19 cellular contexts compared by ENCODE assay signal in genomic region chr9:135344915-135345500, GRCh38.
DNase-seq lines count a peak whose midpoint lies in the region; ATAC-seq and TF ChIP-seq lines count a peak whose summit lies in the region.
"Had no signal": no experiment of that assay in that cellular context is flagged by ENCODE, and none has a peak within 500 bp of the region (broad histone marks: within the 10 kb centered on the region; RNA-seq: fewer than 3 reads in every experiment).

No MANE protein-coding gene starts in this region.

- no peaks in the 10 kb centered on the region for H3K79me2 ChIP-seq in osteoblast (ENCODE audit: insufficient read depth, low read length)

- H2AFZ ChIP-seq in osteoblast (ENCODE audit: low read length): no peak overlapping the region

- no peaks in the 10 kb centered on the region for H3K36me3 ChIP-seq in osteoblast (ENCODE audit: insufficient read depth, low read length)

- H3K27ac Mint-ChIP-seq in WTC11: no peak overlapping the region
- H3K27ac Mint-ChIP-seq: CD8-positive, alpha-beta memory T cell had no signal

- no peaks in the 10 kb centered on the region for H3K9me3 Mint-ChIP-seq in WTC11
- H3K9me3 Mint-ChIP-seq: CD8-positive, alpha-beta memory T cell had no signal

- H3K27me3 Mint-ChIP-seq in WTC11 (ENCODE audit: low read depth): no peaks in the 10 kb centered on the region

- TF ChIP-seq CTCF in WTC11 (IDR thresholded peaks at IDR 0.05): no peak
- TF ChIP-seq CTCF in osteoblast (IDR thresholded peaks at IDR 0.05; ENCODE audit: extremely low read depth, low read depth, low read length): no peak

- POLR2A ChIA-PET in WTC11 (lab: Charles Lee): no interaction called here

- no peak overlapping the region for H3K4me3 Mint-ChIP-seq in WTC11
- H3K4me3 Mint-ChIP-seq: CD8-positive, alpha-beta memory T cell had no signal

- H3K36me3 Mint-ChIP-seq in WTC11: no peaks in the 10 kb centered on the region
- H3K36me3 Mint-ChIP-seq: CD8-positive, alpha-beta memory T cell had no signal

- H3K4me2 ChIP-seq in osteoblast (ENCODE audit: insufficient read depth, low read length): no peak overlapping the region

- peak; percentile 2 for DNase-seq in activated CD8-positive, alpha-beta memory T cell treated with anti-CD3 and anti-CD28 coated beads, Interleukin-2, amount 50 U/mL, for 4 hours
- no peak for DNase-seq in activated CD8-positive, alpha-beta memory T cell treated with anti-CD3 and anti-CD28 coated beads for 24 hours
- DNase-seq in WTC11 (ENCODE audit: low spot score) (peak; percentile 4), foreskin melanocyte (peak; percentile 81), osteoblast (ENCODE audit: insufficient read length, low spot score, missing footprints) (peak; percentile 81), NAMALWA (ENCODE audit: low spot score) (no peak)
- DNase-seq in activated effector memory CD4-positive, alpha-beta T cell treated with anti-CD3 and anti-CD28 coated beads, Interleukin-2, amount 50 U/mL, for 16 hours: no peak
- DNase-seq: AML-193; C1 segment of cervical spinal cord; CD8-positive, alpha-beta memory T cell; KBM-7; NCI-H1105; NCI-H146; NCI-H2081 treated with DMSO at 0.1 percent for 48 hours; NCI-H510A treated with DMSO at 0.1 percent for 48 hours; NCI-H748 treated with DMSO at 0.1 percent for 48 hours; NK-92 treated with Interleukin-12 subunit alpha and Interleukin-12 subunit beta, amount 100 ng/mL, for 24 hours had no signal

- no peaks in the 10 kb centered on the region for H3K9me3 ChIP-seq in osteoblast (ENCODE audit: low read depth, low read length)

- CTCF ChIA-PET in WTC11 (lab: Charles Lee): interaction anchor here (0.7 to 2.5 kb wide), 6 partner anchors 26 to 258 kb away, joined by 3 to 16 read pairs (median 3); partner anchors contain the start of gene OLFM1

- H3K27ac ChIP-seq in osteoblast (ENCODE audit: low read depth, low read length): no peak overlapping the region
- H3K27ac ChIP-seq: RWPE1 had no signal

- peaks cover 7% of the 10 kb centered on the region for H3K27me3 ChIP-seq in osteoblast (ENCODE audit: insufficient read depth, low read length)

- ATAC-seq in WTC11: no peak
- no peak for ATAC-seq in GM19452 (IDR thresholded peaks at IDR 0.05; ENCODE audit: unreplicated experiment)

- no peaks in the 10 kb centered on the region for H3K4me1 ChIP-seq in osteoblast (ENCODE audit: insufficient read depth, low read length)

- H4K20me1 ChIP-seq in osteoblast (ENCODE audit: insufficient read depth, low read length): no peaks in the 10 kb centered on the region

- H3K4me1 Mint-ChIP-seq in WTC11: peaks cover 24% of the 10 kb centered on the region
- H3K4me1 Mint-ChIP-seq: CD8-positive, alpha-beta memory T cell had no signal

- no peak overlapping the region for H3K4me3 ChIP-seq in osteoblast (ENCODE audit: insufficient read depth, low read length)

TF ChIP-seq in WTC11, 78 proteins besides CTCF, POLR2A, EP300 and RAD21:
- TF ChIP-seq NFATC4 (CRISPR knock-in tag; IDR thresholded peaks at IDR 0.05): no peak
- TF ChIP-seq ATF3 (CRISPR knock-in tag; conservative IDR thresholded peaks at IDR 0.05): no peak
- no peak for TF ChIP-seq ZNF232 (CRISPR knock-in tag; IDR thresholded peaks at IDR 0.05)
- no peak for TF ChIP-seq NR2C2 (CRISPR knock-in tag; IDR thresholded peaks at IDR 0.05)
- TF ChIP-seq TCF7 (CRISPR knock-in tag; IDR thresholded peaks at IDR 0.05; ENCODE audit: low read depth): no peak
- TF ChIP-seq ESRRA (CRISPR knock-in tag; IDR thresholded peaks at IDR 0.05; ENCODE audit: borderline replicate concordance): no peak
- no peak for TF ChIP-seq SOX15 (CRISPR knock-in tag; IDR thresholded peaks at IDR 0.05)
- no peak for TF ChIP-seq CDX4 (CRISPR knock-in tag; IDR thresholded peaks at IDR 0.05; ENCODE audit: borderline replicate concordance)
- TF ChIP-seq CREB1 (CRISPR knock-in tag; IDR thresholded peaks at IDR 0.05): no peak
- TF ChIP-seq ZNF219 (CRISPR knock-in tag; IDR thresholded peaks at IDR 0.05; ENCODE audit: borderline replicate concordance): no peak
- TF ChIP-seq RORB (CRISPR knock-in tag; IDR thresholded peaks at IDR 0.05): no peak
- TF ChIP-seq TEAD4 (CRISPR knock-in tag; IDR thresholded peaks at IDR 0.05): no peak
- TF ChIP-seq IRF2 (CRISPR knock-in tag; IDR thresholded peaks at IDR 0.05; ENCODE audit: borderline replicate concordance, low read depth): no peak
- TF ChIP-seq ZNF512 (CRISPR knock-in tag; IDR thresholded peaks at IDR 0.05; ENCODE audit: borderline replicate concordance): no peak
- no peak for TF ChIP-seq HMGA2 (CRISPR knock-in tag; IDR thresholded peaks at IDR 0.05)
- no peak for TF ChIP-seq ZBTB43 (CRISPR knock-in tag; IDR thresholded peaks at IDR 0.05)
- TF ChIP-seq EMX1 (CRISPR knock-in tag; IDR thresholded peaks at IDR 0.05): no peak
- TF ChIP-seq ZNF317 (CRISPR knock-in tag; IDR thresholded peaks at IDR 0.05; ENCODE audit: borderline replicate concordance, low read depth): no peak

Comparison
In these comparisons a context has a peak if more than half of its experiments do, and no peak if none do; other contexts are left out.
1. DNase-seq: peak in activated CD8-positive, alpha-beta memory T cell treated with anti-CD3 and anti-CD28 coated beads, Interleukin-2, amount 50 U/mL, for 4 hours (single experiment), WTC11 (single experiment), foreskin melanocyte (single experiment) and osteoblast (single experiment); none in activated CD8-positive, alpha-beta memory T cell treated with anti-CD3 and anti-CD28 coated beads for 24 hours (single experiment), NAMALWA (single experiment) and activated effector memory CD4-positive, alpha-beta T cell treated with anti-CD3 and anti-CD28 coated beads, Interleukin-2, amount 50 U/mL, for 16 hours (single experiment).